ENCODE assay signal across 14 cellular contexts in the genomic region with DNA sequence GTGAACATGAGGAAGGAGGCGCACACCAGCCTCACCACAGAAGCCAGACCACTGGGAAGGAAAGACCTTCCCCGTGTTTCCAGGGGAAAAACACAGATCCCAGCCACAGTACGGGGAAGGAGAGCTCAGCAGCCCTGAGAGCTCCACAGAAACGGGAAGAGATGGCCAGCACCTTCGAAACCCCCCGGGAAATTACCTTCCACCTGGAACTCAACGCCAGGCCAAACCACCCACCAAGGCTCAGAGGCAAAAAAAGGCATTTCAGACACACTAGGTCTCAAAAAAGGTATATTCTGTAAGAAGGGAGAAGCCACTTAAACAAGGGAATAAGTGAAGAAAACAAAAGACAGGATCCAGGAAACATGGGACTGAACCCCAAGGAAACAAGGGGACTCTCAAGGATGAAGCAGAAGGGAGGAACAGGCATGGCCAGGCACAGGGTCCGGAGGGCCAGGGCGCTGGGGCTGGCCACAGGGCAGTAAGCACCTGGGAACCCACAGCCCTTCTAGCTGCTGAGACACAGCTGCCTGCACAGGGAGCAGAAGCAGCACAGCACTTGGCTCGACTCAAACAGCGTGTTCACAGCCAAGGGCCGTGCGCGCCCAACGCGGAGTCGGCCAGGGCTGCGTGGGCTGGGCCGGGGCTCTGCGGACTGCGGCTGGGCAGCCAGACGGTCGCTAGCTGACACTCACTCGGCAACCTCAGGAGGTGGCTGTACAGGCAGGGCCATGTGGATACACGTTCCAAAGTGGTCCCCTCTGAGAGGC. TPM values are rescaled to one million over a fixed set of nuclear protein-coding genes. Genes with fewer than 3 reads are reported as not detected.
DNase-seq lines count a peak whose midpoint lies in the region; ATAC-seq and TF ChIP-seq lines count a peak whose summit lies in the region.
"Had no signal": no experiment of that assay in that cellular context is flagged by ENCODE, and none has a peak within 500 bp of the region (broad histone marks: within the 10 kb centered on the region; RNA-seq: fewer than 3 reads in every experiment).

No MANE protein-coding gene starts in this region.

- no peaks in the 10 kb centered on the region for H3K9me3 Mint-ChIP-seq in neural crest cell
- H3K9me3 Mint-ChIP-seq: activated CD8-positive, alpha-beta T cell treated with anti-CD3 and anti-CD28 coated beads for 36 hours; activated naive CD8-positive, alpha-beta T cell treated with anti-CD3 and anti-CD28 coated beads, Interleukin-2, amount 10 ng/mL, durations not matched to agents 7 days and 5 days had no signal

- H3K27me3 ChIP-seq in SJCRH30 = no peaks in the 10 kb centered on the region

- DNase-seq in AG10803 (ENCODE audit: low read depth) = peak; percentile 23
- peak; percentile 76 to 85 for DNase-seq in SJCRH30
- DNase-seq in fibroblast of villous mesenchyme (ENCODE audit: low read depth) = peak; percentile 23
- no peak for DNase-seq in neural crest cell (ENCODE audit: low read depth, low spot score)
- no peak for DNase-seq in NOMO-1 (lab: John Stamatoyannopoulos, UW; ENCODE audit: unreplicated experiment in 2 of 2)
- no peak for DNase-seq in NCI-H748 (lab: John Stamatoyannopoulos, UW; ENCODE audit: unreplicated experiment)
- DNase-seq: activated CD8-positive, alpha-beta T cell treated with anti-CD3 and anti-CD28 coated beads for 36 hours; activated naive CD8-positive, alpha-beta T cell treated with anti-CD3 and anti-CD28 coated beads, Interleukin-2, amount 10 ng/mL, durations not matched to agents 7 days and 5 days; effector memory CD4-positive, alpha-beta T cell; GF-D8; HCEC 1CT; stimulated activated naive CD4-positive, alpha-beta T cell treated with Interleukin-2 at 50 U/mL for 16 hours had no signal

- peaks cover 21% of the 10 kb centered on the region for H3K4me1 ChIP-seq in SJCRH30

- no peaks in the 10 kb centered on the region for H3K9me3 ChIP-seq in SJCRH30 (replicated peaks)

- H3K27ac ChIP-seq in SJCRH30 = peak overlapping the region; percentile 43; the same call in 1 of the 2 replicates

- TF ChIP-seq CTCF in AG10803 (conservative IDR thresholded peaks at IDR 0.05; ENCODE audit: low read length) (no peak), fibroblast of villous mesenchyme (IDR thresholded peaks at IDR 0.05; ENCODE audit: insufficient read depth, low read depth, low read length) (no peak), neural crest cell (conservative IDR thresholded peaks at IDR 0.05) (no peak)

- no peaks in the 10 kb centered on the region for H3K36me3 ChIP-seq in SJCRH30

- H3K4me1 Mint-ChIP-seq in neural crest cell = peaks cover 45% of the 10 kb centered on the region

- H3K27ac Mint-ChIP-seq in neural crest cell (ENCODE audit: unreplicated experiment) = peak overlapping the region; percentile 81
- H3K27ac Mint-ChIP-seq: activated naive CD8-positive, alpha-beta T cell treated with anti-CD3 and anti-CD28 coated beads, Interleukin-2, amount 10 ng/mL, durations not matched to agents 7 days and 5 days had no signal

- H3K4me3 Mint-ChIP-seq in neural crest cell = no peak overlapping the region
- H3K4me3 Mint-ChIP-seq: activated CD8-positive, alpha-beta T cell treated with anti-CD3 and anti-CD28 coated beads for 36 hours; activated naive CD8-positive, alpha-beta T cell treated with anti-CD3 and anti-CD28 coated beads, Interleukin-2, amount 10 ng/mL, durations not matched to agents 7 days and 5 days had no signal

- H3K36me3 Mint-ChIP-seq in neural crest cell (ENCODE audit: low read depth) = no peaks in the 10 kb centered on the region

- H3K4me3 ChIP-seq in AG10803 (ENCODE audit: low read length) (no peak overlapping the region), SJCRH30 (peak overlapping the region; percentile 55), fibroblast of villous mesenchyme (ENCODE audit: low read depth, low read length) (no peak overlapping the region)

- no peaks in the 10 kb centered on the region for H3K27me3 Mint-ChIP-seq in neural crest cell (ENCODE audit: low read depth)
- H3K27me3 Mint-ChIP-seq: activated CD8-positive, alpha-beta T cell treated with anti-CD3 and anti-CD28 coated beads for 36 hours; activated naive CD8-positive, alpha-beta T cell treated with anti-CD3 and anti-CD28 coated beads, Interleukin-2, amount 10 ng/mL, durations not matched to agents 7 days and 5 days had no signal

- no peak for ATAC-seq in HG03521 (IDR thresholded peaks at IDR 0.05; ENCODE audit: unreplicated experiment)
- ATAC-seq in GM19397 (IDR thresholded peaks at IDR 0.05; ENCODE audit: unreplicated experiment) = no peak
- ATAC-seq: activated CD8-positive, alpha-beta T cell treated with anti-CD3 and anti-CD28 coated beads for 36 hours had no signal

RNA-seq across cellular contexts. Expression of a gene that starts 44.6 kb away (rescaled TPM):
- total RNA-seq in SJCRH30 (2014; rRNA removed; shearing (Covaris generic)) = 19.4 and 20.1 TPM in 2 replicates
- total RNA-seq in fibroblast of villous mesenchyme (3.0 and 3.5 TPM in 2 replicates), neural crest cell (33.6 and 35.1 TPM in 2 replicates)

Comparison
In these comparisons a context has a peak if more than half of its experiments do, and no peak if none do; other contexts are left out.
1. DNase-seq: peak in AG10803 (single experiment), SJCRH30 (2 of 2) and fibroblast of villous mesenchyme (single experiment); none in neural crest cell (single experiment), NOMO-1 (0 of 2) and NCI-H748 (single experiment).